Comparison of ENCODE assay signal across 17 cellular contexts in the genomic region with DNA sequence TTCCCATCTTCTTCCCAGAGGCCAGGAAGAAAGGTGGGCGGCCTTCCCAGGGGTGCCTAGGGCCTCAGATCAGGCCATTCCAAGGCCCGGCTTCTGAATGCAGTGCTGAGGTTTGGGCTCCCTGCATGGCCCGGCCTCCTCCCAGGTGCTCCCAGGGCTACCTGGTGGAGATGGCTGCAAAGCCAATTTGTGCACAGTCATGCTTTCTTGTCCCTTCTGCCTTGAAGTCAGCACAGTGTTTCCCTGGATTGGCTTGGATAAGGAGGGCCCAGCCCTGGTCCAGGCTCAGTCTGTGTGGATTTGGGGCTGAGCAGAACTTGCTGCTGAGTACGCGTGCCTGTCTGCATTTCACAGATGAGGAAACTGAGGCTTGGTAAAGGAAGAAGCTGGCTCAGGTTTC.
DNase-seq lines count a peak whose midpoint lies in the region; ATAC-seq, FAIRE-seq and TF ChIP-seq lines count a peak whose summit lies in the region.
"Had no signal": no experiment of that assay in that cellular context is flagged by ENCODE, and none has a peak within 500 bp of the region (broad histone marks: within the 10 kb centered on the region; RNA-seq: fewer than 3 reads in every experiment).

No MANE protein-coding gene starts in this region.

- CTCF ChIA-PET in HepG2 (lab: Yijun Ruan, JAX; ENCODE audit: low intra/inter-chr PET ratio, low total read pairs) = interaction anchor here (0.7 kb wide), 1 partner anchor 44 kb away, joined by 3 read pairs; no protein-coding TSS in a partner anchor
- CTCF ChIA-PET in RWPE1 (lab: Yijun Ruan, JAX) = interaction anchor here (0.6 to 1.3 kb wide), 5 partner anchors 11 to 95 kb away, joined by 3 to 4 read pairs (median 3); no protein-coding TSS in a partner anchor

- no TSS peak for BruUV-seq in HepG2 (replicated peaks; lab: Mats Ljungman, UMichigan)

- TF ChIP-seq RAD21 in HepG2 (CRISPR knock-in tag; IDR thresholded peaks at IDR 0.05) = no peak

- no peak overlapping the region for H3K4me3 Mint-ChIP-seq in stimulated activated effector memory CD8-positive, alpha-beta T cell treated with anti-CD3 and anti-CD28 coated beads, Interleukin-12 subunit alpha, Interleukin-12 subunit beta, amount 100 ng/mL, for 72 hours
- H3K4me3 Mint-ChIP-seq in activated T-cell treated with anti-CD3 and anti-CD28 coated beads, Interleukin-2, amount 50 U/mL, for 4 hours = no peak overlapping the region
- H3K4me3 Mint-ChIP-seq: HFFc6 had no signal

- TF ChIP-seq CTCF in HepG2 (CRISPR knock-in tag; IDR thresholded peaks at IDR 0.05) = no peak
- TF ChIP-seq CTCF in right lobe of liver (IDR thresholded peaks at IDR 0.05) = no peak
- TF ChIP-seq CTCF in RWPE1 (conservative IDR thresholded peaks at IDR 0.05; ENCODE audit: low read depth) = no peak
- no peak for TF ChIP-seq CTCF in neutrophil (IDR thresholded peaks at IDR 0.05)
- TF ChIP-seq CTCF in esophagus squamous epithelium (IDR thresholded peaks at IDR 0.05) = no peak

- peaks cover 40% of the 10 kb centered on the region for H3K36me3 Mint-ChIP-seq in stimulated activated effector memory CD8-positive, alpha-beta T cell treated with anti-CD3 and anti-CD28 coated beads, Interleukin-12 subunit alpha, Interleukin-12 subunit beta, amount 100 ng/mL, for 72 hours
- H3K36me3 Mint-ChIP-seq in activated T-cell treated with anti-CD3 and anti-CD28 coated beads, Interleukin-2, amount 50 U/mL, for 4 hours (ENCODE audit: insufficient read depth) = no peaks in the 10 kb centered on the region
- H3K36me3 Mint-ChIP-seq: CD4-positive, alpha-beta memory T cell had no signal

- H3K27ac Mint-ChIP-seq in stimulated activated effector memory CD8-positive, alpha-beta T cell treated with anti-CD3 and anti-CD28 coated beads, Interleukin-12 subunit alpha, Interleukin-12 subunit beta, amount 100 ng/mL, for 72 hours = peak overlapping the region; percentile 10
- H3K27ac Mint-ChIP-seq: HFFc6 had no signal

- peaks cover 64% of the 10 kb centered on the region for H3K4me1 Mint-ChIP-seq in stimulated activated effector memory CD8-positive, alpha-beta T cell treated with anti-CD3 and anti-CD28 coated beads, Interleukin-12 subunit alpha, Interleukin-12 subunit beta, amount 100 ng/mL, for 72 hours
- peaks cover 43% of the 10 kb centered on the region for H3K4me1 Mint-ChIP-seq in activated T-cell treated with anti-CD3 and anti-CD28 coated beads, Interleukin-2, amount 50 U/mL, for 4 hours (ENCODE audit: low read depth)

- no peak for ATAC-seq in HepG2
- ATAC-seq in right lobe of liver = no peak
- ATAC-seq in stimulated activated effector memory CD8-positive, alpha-beta T cell treated with anti-CD3 and anti-CD28 coated beads, Interleukin-12 subunit alpha, Interleukin-12 subunit beta, amount 100 ng/mL, for 72 hours = no peak
- ATAC-seq in activated T-cell treated with anti-CD3 and anti-CD28 coated beads, Interleukin-2, amount 50 U/mL, for 4 hours = no peak

- intact Hi-C loops in HepG2 (cut with micrococcal nuclease; ENCODE audit: unreplicated experiment) (no loop called here), right lobe of liver (cut with DNase I) (no loop called here), esophagus squamous epithelium (cut with DNase I) (no loop called here)

- FAIRE-seq in HepG2 (lab: Jason Lieb, UNC) = no peak
- FAIRE-seq: H54 had no signal

- no peak overlapping the region for H3K4me2 ChIP-seq in HepG2 (ENCODE audit: low read depth, low read length)
- H3K4me2 ChIP-seq: SK-N-SH had no signal

- H3K4me3 ChIP-seq in HepG2 (replicated peaks in 1 of 3; ENCODE audit: insufficient read depth in 1 of 3, low read depth in 2 of 3, low read length in 3 of 3) (no peak overlapping the region), right lobe of liver (no peak overlapping the region), neutrophil (ENCODE audit: low read depth in 1 of 2, low read length in 1 of 2) (peak overlapping the region; percentile 8 to 62), esophagus squamous epithelium (no peak overlapping the region)

- H3K27me3 Mint-ChIP-seq in activated T-cell treated with anti-CD3 and anti-CD28 coated beads, Interleukin-2, amount 50 U/mL, for 4 hours (ENCODE audit: low read depth) = no peaks in the 10 kb centered on the region
- H3K27me3 Mint-ChIP-seq: CD4-positive, alpha-beta memory T cell had no signal

- no peak overlapping the region for H2AFZ ChIP-seq in HepG2 (ENCODE audit: low read length)

- H3K36me3 ChIP-seq in HepG2 (replicated peaks in 1 of 2; ENCODE audit: control insufficient read depth in 1 of 2, insufficient read depth in 2 of 2, low read length in 2 of 2) (peaks cover 5 to 20% of the 10 kb centered on the region in 2 experiments; a peak in 3 of 5 replicates), right lobe of liver (peaks cover 0 to 17% (median 9%) of the 10 kb centered on the region in 4 donors), neutrophil (peaks cover 26% of the 10 kb centered on the region), esophagus squamous epithelium (peaks cover 0 to 40% (median 8%) of the 10 kb centered on the region in 3 donors)

- no peak for TF ChIP-seq POLR2A in HepG2 (IDR thresholded peaks at IDR 0.05; ENCODE audit: insufficient read depth in 1 of 2, low read depth in 2 of 2, low read length in 2 of 2)
- no peak for TF ChIP-seq POLR2A in right lobe of liver (IDR thresholded peaks at IDR 0.05)
- TF ChIP-seq POLR2A in esophagus squamous epithelium (IDR thresholded peaks at IDR 0.05) = no peak

- in situ Hi-C loops in HepG2 (cut with HindIII; ENCODE audit: extremely low pct_ligation_motif_present, low pct_unique_long_range_greater_than_20kb) = no loop called here

- H3K27ac ChIP-seq in HepG2 (ENCODE audit: extremely low read length, insufficient read depth, low read length) (no peak overlapping the region), right lobe of liver (peak overlapping the region in 1 of 3 donors; percentile 15), RWPE1 (peak overlapping the region; percentile 97), neutrophil (peak overlapping the region; percentile 100), esophagus squamous epithelium (no peak overlapping the region)

- H3K9ac ChIP-seq in HepG2 (ENCODE audit: insufficient read depth, low read depth, low read length) = no peak overlapping the region
- H3K9ac ChIP-seq: SK-N-SH had no signal

- no peak for DNase-seq in HepG2 (ENCODE audit: low spot score)
- DNase-seq in right lobe of liver = no peak
- DNase-seq in RWPE1 (ENCODE audit: low spot score) = no peak
- no peak for DNase-seq in stimulated activated effector memory CD8-positive, alpha-beta T cell treated with anti-CD3 and anti-CD28 coated beads, Interleukin-12 subunit alpha, Interleukin-12 subunit beta, amount 100 ng/mL, for 72 hours (ENCODE audit: low spot score in 2 of 2)
- DNase-seq in NCI-H748 treated with DMSO at 0.1 percent for 48 hours (lab: John Stamatoyannopoulos, UW) = no peak
- DNase-seq in esophagus squamous epithelium (lab: John Stamatoyannopoulos, UW) = no peak
- DNase-seq in activated T-cell treated with anti-CD3 and anti-CD28 coated beads, Interleukin-2, amount 50 U/mL, for 4 hours = no peak
- DNase-seq: CD4-positive, alpha-beta memory T cell; GDM1; NCI-H1092; NCI-H1436 treated with DMSO at 0.1 percent for 48 hours; NCI-H1930; SIG-M5; SK-N-SH had no signal

- no peaks in the 10 kb centered on the region for H3K4me1 ChIP-seq in HepG2 (ENCODE audit: insufficient read depth, low read length)
- H3K4me1 ChIP-seq in right lobe of liver = peaks cover 0 to 72% (median 31%) of the 10 kb centered on the region in 4 donors
- H3K4me1 ChIP-seq in neutrophil (ENCODE audit: control insufficient read depth in 1 of 2, insufficient read depth in 1 of 2, low read depth in 1 of 2, low read length in 1 of 2) = peaks cover 96 to 100% of the 10 kb centered on the region in 2 experiments
- peaks cover 40 to 87% (median 41%) of the 10 kb centered on the region in 3 donors for H3K4me1 ChIP-seq in esophagus squamous epithelium

- TF ChIP-seq EP300 in HepG2 (IDR thresholded peaks at IDR 0.05; ENCODE audit: low read depth in 2 of 2, low read length in 2 of 2) (no peak), HepG2 (CRISPR knock-in tag; IDR thresholded peaks at IDR 0.05; ENCODE audit: borderline replicate concordance) (no peak)

- WGBS in HepG2 (ENCODE audit: low lambda C conversion rate) = no CpG with 5 or more reads among the region's 5 CpGs
- WGBS in right lobe of liver (ENCODE audit: insufficient coverage, low coverage, low lambda C conversion rate, missing lambda C conversion rate) = 100% methylated on average over 1 of the region's 5 CpGs
- whole genome bisulfite sequencing in esophagus squamous epithelium, 2 donors = 86 to 100% methylated on average over 1 of the region's 5 CpGs

- POLR2A ChIA-PET in HepG2 (lab: Yijun Ruan, JAX) = interaction anchor here (0.6 kb wide), 1 partner anchor 26 kb away, joined by 3 read pairs; no protein-coding TSS in a partner anchor
- POLR2A ChIA-PET in RWPE1 (lab: Yijun Ruan, JAX; ENCODE audit: low non-redundant PET) = no interaction called here

- peaks cover 62% of the 10 kb centered on the region for H4K20me1 ChIP-seq in HepG2 (ENCODE audit: insufficient read depth, low read length)

- peaks cover 4% of the 10 kb centered on the region for H3K9me3 Mint-ChIP-seq in stimulated activated effector memory CD8-positive, alpha-beta T cell treated with anti-CD3 and anti-CD28 coated beads, Interleukin-12 subunit alpha, Interleukin-12 subunit beta, amount 100 ng/mL, for 72 hours
- peaks cover 5% of the 10 kb centered on the region for H3K9me3 Mint-ChIP-seq in activated T-cell treated with anti-CD3 and anti-CD28 coated beads, Interleukin-2, amount 50 U/mL, for 4 hours

- H3K27me3 ChIP-seq in HepG2 (ENCODE audit: control insufficient read depth in 1 of 2, insufficient read depth in 2 of 2, low read length in 2 of 2) = no peaks in the 10 kb centered on the region
- no peaks in the 10 kb centered on the region for H3K27me3 ChIP-seq in right lobe of liver
- no peaks in the 10 kb centered on the region for H3K27me3 ChIP-seq in neutrophil
- no peaks in the 10 kb centered on the region for H3K27me3 ChIP-seq in esophagus squamous epithelium

- H3K79me2 ChIP-seq in HepG2 (ENCODE audit: insufficient read depth, low read length) = peaks cover 35% of the 10 kb centered on the region

- H3K9me3 ChIP-seq in HepG2 (ENCODE audit: low read length) = peaks cover 10% of the 10 kb centered on the region
- no peaks in the 10 kb centered on the region for H3K9me3 ChIP-seq in right lobe of liver
- no peaks in the 10 kb centered on the region for H3K9me3 ChIP-seq in neutrophil
- H3K9me3 ChIP-seq in esophagus squamous epithelium = no peaks in the 10 kb centered on the region
- H3K9me3 ChIP-seq: SK-N-SH had no signal

TF ChIP-seq in HepG2, 621 proteins besides CTCF, POLR2A, EP300 and RAD21:
- no peak for TF ChIP-seq ZNF878 (CRISPR knock-in tag; IDR thresholded peaks at IDR 0.05)
- no peak for TF ChIP-seq ZNF577 (CRISPR knock-in tag; IDR thresholded peaks at IDR 0.05; ENCODE audit: borderline replicate concordance, low read depth)
- TF ChIP-seq NFE2L2 (IDR thresholded peaks at IDR 0.05; ENCODE audit: low read length) = peak; percentile 73
- peak; percentile 39 to 51 for TF ChIP-seq MAFK (conservative IDR thresholded peaks at IDR 0.05 in 1 of 2, IDR thresholded peaks at IDR 0.05 in 1 of 2; ENCODE audit: low read length in 2 of 2)
- no peak for TF ChIP-seq HCFC1 (IDR thresholded peaks at IDR 0.05; ENCODE audit: low read depth, low read length)
- TF ChIP-seq PCBP2 (optimal IDR thresholded peaks at IDR 0.05; ENCODE audit: low read depth, low read length, poor library complexity, severe bottlenecking) = no peak
- TF ChIP-seq ZNF644 (CRISPR knock-in tag; IDR thresholded peaks at IDR 0.05; ENCODE audit: low read depth) = no peak

Comparison
In these comparisons a context has a peak if more than half of its experiments do, and no peak if none do; other contexts are left out.
1. H3K27ac ChIP-seq: peak in RWPE1 (single experiment) and neutrophil (single experiment); none in HepG2 (single experiment) and esophagus squamous epithelium (0 of 4).
2. H3K4me3 ChIP-seq: peak in neutrophil (2 of 2); none in HepG2 (0 of 3), right lobe of liver (0 of 3) and esophagus squamous epithelium (0 of 4).